ENCODE assay signal across 1 cellular context in the genomic region with DNA sequence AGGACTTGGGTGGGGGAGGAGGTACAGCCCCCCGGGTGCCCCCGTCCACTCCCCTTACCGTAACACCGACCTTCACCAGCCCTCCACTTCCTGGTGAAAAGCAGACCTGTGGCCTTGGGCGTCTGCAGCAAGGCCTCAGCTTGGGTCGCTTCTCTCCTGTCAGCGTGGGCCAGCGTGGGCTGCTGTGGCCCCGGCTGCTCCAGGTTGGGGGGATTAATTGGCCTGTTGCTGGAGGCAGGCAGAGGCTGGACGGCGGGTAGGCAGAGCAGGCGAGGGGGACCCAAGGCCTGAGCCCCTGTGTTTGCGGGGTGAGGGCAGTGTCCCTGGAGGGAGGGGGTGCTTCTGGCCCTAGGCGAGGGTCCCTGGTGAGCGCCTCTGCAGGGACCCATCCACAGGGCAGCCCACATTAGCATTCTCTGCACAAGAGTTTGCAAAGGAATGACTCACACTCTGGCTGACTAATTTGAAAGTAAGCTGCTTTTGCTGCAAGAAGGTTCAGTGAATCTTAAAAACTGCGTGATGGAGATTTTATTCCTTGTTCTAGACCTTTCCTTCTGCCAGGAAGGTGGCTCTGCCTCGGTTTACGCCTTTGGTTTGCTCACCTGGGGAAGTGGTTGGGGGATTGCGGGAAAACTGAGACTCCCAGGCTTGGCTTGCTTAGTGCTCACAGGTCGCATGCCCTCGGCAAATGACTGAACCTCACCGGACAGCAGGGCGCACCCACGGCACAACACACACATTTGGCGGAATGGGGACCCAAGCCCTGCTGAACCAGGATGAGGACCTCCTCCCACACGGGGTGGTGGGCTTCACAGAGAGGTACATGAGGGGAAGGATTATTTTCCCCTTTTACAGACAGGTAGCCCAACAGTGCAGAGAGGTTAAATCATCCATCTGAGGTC.
A peak's percentile ranks its signal among the peaks of the same experiment; 100 is the strongest.
TF ChIP-seq lines count a peak whose summit lies in the region.

No MANE protein-coding gene starts in this region.

TF ChIP-seq in K562, 482 proteins besides CTCF, POLR2A, EP300 and RAD21 (continued from another document):
- TF ChIP-seq, protein P1, sequence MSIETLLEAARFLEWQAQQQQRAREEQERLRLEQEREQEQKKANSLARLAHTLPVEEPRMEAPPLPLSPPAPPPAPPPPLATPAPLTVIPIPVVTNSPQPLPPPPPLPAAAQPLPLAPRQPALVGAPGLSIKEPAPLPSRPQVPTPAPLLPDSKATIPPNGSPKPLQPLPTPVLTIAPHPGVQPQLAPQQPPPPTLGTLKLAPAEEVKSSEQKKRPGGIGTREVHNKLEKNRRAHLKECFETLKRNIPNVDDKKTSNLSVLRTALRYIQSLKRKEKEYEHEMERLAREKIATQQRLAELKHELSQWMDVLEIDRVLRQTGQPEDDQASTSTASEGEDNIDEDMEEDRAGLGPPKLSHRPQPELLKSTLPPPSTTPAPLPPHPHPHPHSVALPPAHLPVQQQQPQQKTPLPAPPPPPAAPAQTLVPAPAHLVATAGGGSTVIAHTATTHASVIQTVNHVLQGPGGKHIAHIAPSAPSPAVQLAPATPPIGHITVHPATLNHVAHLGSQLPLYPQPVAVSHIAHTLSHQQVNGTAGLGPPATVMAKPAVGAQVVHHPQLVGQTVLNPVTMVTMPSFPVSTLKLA (conservative IDR thresholded peaks at IDR 0.05) = no peak
- TF ChIP-seq, protein P2, sequence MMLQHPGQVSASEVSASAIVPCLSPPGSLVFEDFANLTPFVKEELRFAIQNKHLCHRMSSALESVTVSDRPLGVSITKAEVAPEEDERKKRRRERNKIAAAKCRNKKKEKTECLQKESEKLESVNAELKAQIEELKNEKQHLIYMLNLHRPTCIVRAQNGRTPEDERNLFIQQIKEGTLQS (IDR thresholded peaks at IDR 0.05) = peak; percentile 29; the same call in 1 of the 2 replicates
- TF ChIP-seq, protein P2 (CRISPR knock-in tag; conservative IDR thresholded peaks at IDR 0.05) = no peak
- TF ChIP-seq JUND (IDR thresholded peaks at IDR 0.05; ENCODE audit: borderline replicate concordance, low read depth, low read length) = 0 out of 2 replicates have a peak, but pooled peaks have one; percentile 26
- no peak for TF ChIP-seq JUND (tag; IDR thresholded peaks at IDR 0.05; ENCODE audit: borderline replicate concordance, low read depth, low read length)
- no peak for TF ChIP-seq ZNF232 (CRISPR knock-in tag; IDR thresholded peaks at IDR 0.05)
- no peak for TF ChIP-seq HDAC1 (IDR thresholded peaks at IDR 0.05)
- no peak for TF ChIP-seq CBX8 (IDR thresholded peaks at IDR 0.05; ENCODE audit: borderline replicate concordance, extremely low read depth, low read depth, low read length, poor library complexity, severe bottlenecking)
